Comparison of ENCODE assay signal across 9 cellular contexts in genomic region chr6:39792501-39793450, GRCh38. TPM values are rescaled to one million over a fixed set of nuclear protein-coding genes. Genes with fewer than 3 reads are reported as not detected.
A peak's percentile ranks its signal among the peaks of the same experiment; 100 is the strongest.
DNase-seq lines count a peak whose midpoint lies in the region; ATAC-seq and TF ChIP-seq lines count a peak whose summit lies in the region.
"Had no signal": no experiment of that assay in that cellular context is flagged by ENCODE, and none has a peak within 500 bp of the region (broad histone marks: within the 10 kb centered on the region; RNA-seq: fewer than 3 reads in every experiment).

No MANE protein-coding gene starts in this region.

- no peaks in the 10 kb centered on the region for H3K36me3 ChIP-seq in suprapubic skin

- TF ChIP-seq POLR2A in suprapubic skin (IDR thresholded peaks at IDR 0.05) (no peak), GM18505 (IDR thresholded peaks at IDR 0.05; ENCODE audit: borderline replicate concordance, extremely low read depth, insufficient read depth, insufficient read length) (no peak)

- TF ChIP-seq CTCF in dorsolateral prefrontal cortex (IDR thresholded peaks at IDR 0.05 in 54 of 56, conservative IDR thresholded peaks at IDR 0.05 in 2 of 56; ENCODE audit: low read depth in 1 of 56, partially characterized antibody in 56 of 56) (no peak), suprapubic skin (IDR thresholded peaks at IDR 0.05) (no peak)

- no peak for TF ChIP-seq EP300 in suprapubic skin (IDR thresholded peaks at IDR 0.05)

- peaks cover 23% of the 10 kb centered on the region for H3K4me1 ChIP-seq in suprapubic skin

- H3K4me3 ChIP-seq in dorsolateral prefrontal cortex (peak overlapping the region; percentile 48 to 84 (median 73)), suprapubic skin (peak overlapping the region; percentile 60)

- intact Hi-C loops in dorsolateral prefrontal cortex (cut with DNase I), result loop anchor here (5.0 to 10.0 kb wide), 4 partner anchors 100 to 418 kb away; no protein-coding TSS in a partner anchor

- DNase-seq in M059J (ENCODE audit: low read depth) (peak; percentile 24), dorsolateral prefrontal cortex (no peak), medulla oblongata (ENCODE audit: extremely low spot score) (peak; percentile 48), suprapubic skin (ENCODE audit: low spot score in 2 of 2) (peak in 1 of 2 donors; percentile 71), NCI-H1092 treated with DMSO at 0.1 percent for 48 hours (lab: John Stamatoyannopoulos, UW) (no peak)
- DNase-seq: activated CD8-positive, alpha-beta memory T cell treated with anti-CD3 and anti-CD28 coated beads for 24 hours had no signal

- WGBS in suprapubic skin, result 8% methylated on average over 23 of the region's 33 CpGs

- peaks cover 0 to 6% (median 0%) of the 10 kb centered on the region in 45 donors for H3K27me3 ChIP-seq in dorsolateral prefrontal cortex
- peaks cover 18% of the 10 kb centered on the region for H3K27me3 ChIP-seq in suprapubic skin

- H3K9me3 ChIP-seq in suprapubic skin, result no peaks in the 10 kb centered on the region

- ATAC-seq in HG02981 (IDR thresholded peaks at IDR 0.05; ENCODE audit: unreplicated experiment) (no peak), GM18505 (IDR thresholded peaks at IDR 0.05; ENCODE audit: unreplicated experiment) (no peak), HG03159 (IDR thresholded peaks at IDR 0.05; ENCODE audit: unreplicated experiment) (no peak)

- H3K27ac ChIP-seq in dorsolateral prefrontal cortex (peak overlapping the region; percentile 52 to 98 (median 94)), suprapubic skin (peak overlapping the region; percentile 89)

RNA-seq across cellular contexts. Expression of gene DAAM2, which starts 0.6 kb away (rescaled TPM):
- total RNA-seq in M059J (2014; rRNA removed; shearing (Covaris generic)), result 0.39 and 1.3 TPM in 2 replicates
- total RNA-seq in dorsolateral prefrontal cortex (100 to 1,000 TPM in 95 of 120 experiments, 10 to 100 TPM in 25; 43.8 to 450 (median 152) TPM), suprapubic skin (10 to 100 TPM in 2 of 4 donors, 1 to 10 TPM in 2; 4.7 to 17.6 (median 9.9) TPM)

Comparison
In these comparisons a context has a peak if more than half of its experiments do, and no peak if none do; other contexts are left out.
1. DNase-seq: peak in M059J (single experiment) and medulla oblongata (single experiment); none in dorsolateral prefrontal cortex (0 of 10) and NCI-H1092 treated with DMSO at 0.1 percent for 48 hours (single experiment).